Comparison of ENCODE assay signal across 37 cellular contexts in genomic region chr6:18192026-18192425, GRCh38. TPM values are rescaled to one million over a fixed set of nuclear protein-coding genes. Genes with fewer than 3 reads are reported as not detected.
A peak's percentile ranks its signal among the peaks of the same experiment; 100 is the strongest.
DNase-seq lines count a peak whose midpoint lies in the region; ATAC-seq, FAIRE-seq and TF ChIP-seq lines count a peak whose summit lies in the region.
"Had no signal": no experiment of that assay in that cellular context is flagged by ENCODE, and none has a peak within 500 bp of the region (broad histone marks: within the 10 kb centered on the region; RNA-seq: fewer than 3 reads in every experiment).

No MANE protein-coding gene starts in this region.

- H3K9ac ChIP-seq in IMR-90 (ENCODE audit: low read depth, low read length) (no peak overlapping the region), K562 (ENCODE audit: insufficient read depth in 1 of 2, low read depth in 2 of 2, low read length in 2 of 2) (no peak overlapping the region)
- H3K9ac ChIP-seq: BLaER1; BLaER1 treated with 17β-estradiol and CSF1 and Interleukin-3, amounts not matched to agents 10 nM and 100 nM had no signal

- no peaks in the 10 kb centered on the region for H3K4me1 Mint-ChIP-seq in activated T-cell treated with anti-CD3 and anti-CD28 coated beads, Interleukin-2, amount 50 U/mL, for 24 hours (ENCODE audit: low read depth)
- H3K4me1 Mint-ChIP-seq: CD4-positive, alpha-beta memory T cell; CD4-positive, CD25-positive, alpha-beta regulatory T cell; CD8-positive, alpha-beta memory T cell had no signal

- no peak for TF ChIP-seq POLR2A in IMR-90 (IDR thresholded peaks at IDR 0.05; ENCODE audit: low read depth, low read length)
- TF ChIP-seq POLR2A in adrenal gland (IDR thresholded peaks at IDR 0.05), result no peak
- no peak for TF ChIP-seq POLR2A in K562 (conservative IDR thresholded peaks at IDR 0.05)

- H4K8ac ChIP-seq in IMR-90 (ENCODE audit: low read depth in 2 of 2, low read length in 2 of 2), result no peak overlapping the region

- H3K14ac ChIP-seq in IMR-90 (replicated peaks; ENCODE audit: low read depth, low read length), result no peak overlapping the region

- no peak overlapping the region for H3K23ac ChIP-seq in IMR-90 (ENCODE audit: low read depth, low read length)

- H3K27me3 Mint-ChIP-seq in activated T-cell treated with anti-CD3 and anti-CD28 coated beads, Interleukin-2, amount 50 U/mL, for 24 hours, result no peaks in the 10 kb centered on the region
- H3K27me3 Mint-ChIP-seq: B cell; CD4-positive, alpha-beta memory T cell; CD4-positive, alpha-beta T cell; CD4-positive, CD25-positive, alpha-beta regulatory T cell; CD8-positive, alpha-beta memory T cell had no signal

- in situ Hi-C loops in IMR-90 (cut with MboI; ENCODE audit: low sequenced_read_pairs), result no loop called here
- in situ Hi-C loops in K562 (cut with MboI), result no loop called here

- WGBS in IMR-90 (ENCODE audit: extremely low coverage in 2 of 2, insufficient read length in 1 of 2), 2 experiments, result 80% methylated on average over 1 of the region's 3 CpGs; no CpG with 5 or more reads in 1 of the 2 experiments
- 60 to 78% (median 62%) methylated on average over 3 of the region's 3 CpGs for WGBS in adrenal gland, 4 donors
- 98% methylated on average over 3 of the region's 3 CpGs for WGBS in K562 (ENCODE audit: insufficient coverage, low coverage, missing lambda C conversion rate)

- no peaks in the 10 kb centered on the region for H3K9me3 Mint-ChIP-seq in activated T-cell treated with anti-CD3 and anti-CD28 coated beads, Interleukin-2, amount 50 U/mL, for 24 hours
- H3K9me3 Mint-ChIP-seq: CD14-positive monocyte; CD4-positive, alpha-beta memory T cell; CD4-positive, alpha-beta T cell; CD8-positive, alpha-beta memory T cell; CD8-positive, alpha-beta T cell had no signal

- no peak overlapping the region for H2BK120ac ChIP-seq in IMR-90 (ENCODE audit: low read depth, low read length)

- H3K79me1 ChIP-seq in IMR-90 (ENCODE audit: low read depth in 1 of 2, low read length in 2 of 2), result no peaks in the 10 kb centered on the region

- FAIRE-seq in K562 (lab: Jason Lieb, UNC), result no peak
- FAIRE-seq: A204.1, A549, D721Med had no signal

- no peaks in the 10 kb centered on the region for H3K79me2 ChIP-seq in K562 (ENCODE audit: control insufficient read depth, insufficient read depth, low read length)

- H2BK15ac ChIP-seq in IMR-90 (ENCODE audit: low read depth, low read length), result no peak overlapping the region

- H3K27ac ChIP-seq in HEK293 (ENCODE audit: extremely low read depth, low read depth, low read length), result no peak overlapping the region
- H3K27ac ChIP-seq in IMR-90 (ENCODE audit: insufficient read depth, low read length), result no peak overlapping the region
- peak overlapping the region in 1 of 5 donors; percentile 61 for H3K27ac ChIP-seq in adrenal gland
- H3K27ac ChIP-seq in K562 (ENCODE audit: extremely low read depth, low read depth, low read length), result no peak overlapping the region
- H3K27ac ChIP-seq: 22Rv1; A549; BLaER1; BLaER1 treated with 17β-estradiol and CSF1 and Interleukin-3, amounts not matched to agents 10 nM and 100 nM; C4-2B had no signal

- H3K27ac Mint-ChIP-seq in activated T-cell treated with anti-CD3 and anti-CD28 coated beads, Interleukin-2, amount 50 U/mL, for 24 hours, result no peak overlapping the region
- H3K27ac Mint-ChIP-seq: B cell; CD4-positive, alpha-beta memory T cell; CD4-positive, alpha-beta T cell; CD4-positive, CD25-positive, alpha-beta regulatory T cell; CD8-positive, alpha-beta memory T cell; CD8-positive, alpha-beta T cell had no signal

- no peak overlapping the region for H3K4me3 Mint-ChIP-seq in activated T-cell treated with anti-CD3 and anti-CD28 coated beads, Interleukin-2, amount 50 U/mL, for 24 hours
- H3K4me3 Mint-ChIP-seq: B cell; CD14-positive monocyte; CD4-positive, alpha-beta memory T cell; CD4-positive, alpha-beta T cell; CD4-positive, CD25-positive, alpha-beta regulatory T cell; CD8-positive, alpha-beta memory T cell; CD8-positive, alpha-beta T cell had no signal

- no peaks in the 10 kb centered on the region; the same call in 1 of the 2 replicates for H3K9me1 ChIP-seq in IMR-90 (ENCODE audit: insufficient read depth, low read length)
- H3K9me1 ChIP-seq in K562 (ENCODE audit: control insufficient read depth, insufficient read depth, low read length), result no peaks in the 10 kb centered on the region

- no peak overlapping the region for H3K4ac ChIP-seq in IMR-90 (ENCODE audit: low read depth, low read length)

- DNase-seq in IMR-90, result no peak
- DNase-seq in adrenal gland, result peak in 6 of 7 donors; percentile 27 to 73 (median 48)
- no peak for DNase-seq in K562 (ENCODE audit: extremely low read depth in 1 of 4, low spot score in 3 of 4)
- no peak for DNase-seq in RPMI8226
- DNase-seq in activated T-cell treated with anti-CD3 and anti-CD28 coated beads, Interleukin-2, amount 50 U/mL, for 24 hours, result no peak
- DNase-seq: 8988T; ACHN; AML-193; BE2C; C1 segment of cervical spinal cord; Caco-2; Calu3; CD4-positive, alpha-beta memory T cell; CD4-positive, alpha-beta T cell; CD4-positive, CD25-positive, alpha-beta regulatory T cell; CD8-positive, alpha-beta memory T cell; CD8-positive, alpha-beta T cell; COR-L47; DMS 273 treated with DMSO at 0.1 percent for 48 hours; DMS153; DMS53; DMS79; DMS79 treated with DMSO at 0.1 percent for 48 hours; DND-41; EL had no signal

- TF ChIP-seq EP300 in K562 (IDR thresholded peaks at IDR 0.05; ENCODE audit: low read length), result no peak

- ATAC-seq in IMR-90 (ENCODE audit: low read depth), result no peak
- no peak for ATAC-seq in K562
- ATAC-seq in GM21786 (IDR thresholded peaks at IDR 0.05; ENCODE audit: unreplicated experiment), result no peak
- ATAC-seq in GM21529 (IDR thresholded peaks at IDR 0.05; ENCODE audit: unreplicated experiment), result no peak
- ATAC-seq: A549; CD8-positive, alpha-beta T cell had no signal

- H3K4me1 ChIP-seq in HEK293 (ENCODE audit: control insufficient read depth, insufficient read depth, low read length) (no peaks in the 10 kb centered on the region), IMR-90 (ENCODE audit: control insufficient read depth, insufficient read depth, low read length) (no peaks in the 10 kb centered on the region), adrenal gland (replicated peaks in 1 of 2) (no peaks in the 10 kb centered on the region), K562 (replicated peaks in 1 of 2; ENCODE audit: control insufficient read depth in 2 of 2, insufficient read depth in 2 of 2, low read length in 2 of 2) (peaks cover 0 to 3% of the 10 kb centered on the region in 2 experiments; a peak in 1 of 5 replicates)
- H3K4me1 ChIP-seq: A549, BE2C, Caco-2 had no signal

- no peak overlapping the region for H2BK5ac ChIP-seq in IMR-90 (ENCODE audit: low read depth, low read length, poor library complexity, severe bottlenecking)

- no peak overlapping the region for H4K91ac ChIP-seq in IMR-90 (ENCODE audit: insufficient read depth, low read depth, low read length)

- no peak overlapping the region for H2AFZ ChIP-seq in IMR-90 (replicated peaks; ENCODE audit: low read length, poor library complexity)
- no peak overlapping the region for H2AFZ ChIP-seq in K562 (ENCODE audit: low read depth, low read length)

- no peaks in the 10 kb centered on the region for H4K20me1 ChIP-seq in IMR-90 (ENCODE audit: insufficient read depth, low read length)
- no peaks in the 10 kb centered on the region for H4K20me1 ChIP-seq in K562 (replicated peaks; ENCODE audit: control insufficient read depth, insufficient read depth, low read length)
- H4K20me1 ChIP-seq: BLaER1; BLaER1 treated with 17β-estradiol and CSF1 and Interleukin-3, amounts not matched to agents 10 nM and 100 nM had no signal

- no peak overlapping the region for H2AK5ac ChIP-seq in IMR-90 (ENCODE audit: low read depth, low read length)

- POLR2A ChIA-PET in HEK293 (lab: Yijun Ruan, JAX), result no interaction called here
- POLR2A ChIA-PET in IMR-90 (lab: Charles Lee; ENCODE audit: unreplicated experiment), result no interaction called here
- POLR2A ChIA-PET in K562 (lab: Yijun Ruan, JAX), result no interaction called here

- H3K4me3 ChIP-seq in HEK293 (ENCODE audit: low read depth, low read length) (no peak overlapping the region), IMR-90 (ENCODE audit: insufficient read depth, low read depth, low read length) (no peak overlapping the region), adrenal gland (no peak overlapping the region), K562 (no peak overlapping the region)
- H3K4me3 ChIP-seq: A549; BLaER1; BLaER1 treated with 17β-estradiol and CSF1 and Interleukin-3, amounts not matched to agents 10 nM and 100 nM had no signal

- TF ChIP-seq RAD21 in IMR-90 (IDR thresholded peaks at IDR 0.05; ENCODE audit: low read length) (no peak), K562 (CRISPR knock-in tag; conservative IDR thresholded peaks at IDR 0.05 in 1 of 2, IDR thresholded peaks at IDR 0.05 in 1 of 2) (no peak)

- H3K27me3 ChIP-seq in IMR-90 (ENCODE audit: control insufficient read depth, insufficient read depth, low read length) (no peaks in the 10 kb centered on the region), adrenal gland (no peaks in the 10 kb centered on the region), K562 (ENCODE audit: control insufficient read depth in 2 of 2, insufficient read depth in 2 of 2, low read length in 2 of 2) (no peaks in the 10 kb centered on the region)
- H3K27me3 ChIP-seq: BE2C; BLaER1; BLaER1 treated with 17β-estradiol and CSF1 and Interleukin-3, amounts not matched to agents 10 nM and 100 nM had no signal

- CTCF ChIA-PET in HEK293 (lab: Yijun Ruan, JAX) (no interaction called here), IMR-90 (lab: Yijun Ruan, JAX) (no interaction called here), K562 (lab: Yijun Ruan, JAX; ENCODE audit: low intra/inter-chr PET ratio) (no interaction called here)

- H3K36me3 ChIP-seq in HEK293 (ENCODE audit: control insufficient read depth in 2 of 2, insufficient read depth in 1 of 2, low read length in 2 of 2), result peaks cover 0 to 11% of the 10 kb centered on the region in 2 experiments; a peak in 2 of 3 replicates
- peaks cover 6% of the 10 kb centered on the region; the same call in 1 of the 2 replicates for H3K36me3 ChIP-seq in IMR-90 (ENCODE audit: control insufficient read depth, insufficient read depth, low read length)
- peaks cover 0 to 2% of the 10 kb centered on the region in 2 donors for H3K36me3 ChIP-seq in adrenal gland (replicated peaks in 1 of 2)
- H3K36me3 ChIP-seq in K562 (ENCODE audit: control insufficient read depth, insufficient read depth, low read length), result peaks cover 35% of the 10 kb centered on the region
- H3K36me3 ChIP-seq: BE2C had no signal

- BruUV-seq in IMR-90 (replicated peaks; lab: Mats Ljungman, UMichigan), result no TSS peak
- no TSS peak for BruUV-seq in K562 (replicated peaks; lab: Mats Ljungman, UMichigan)

- no peak overlapping the region for H2AK9ac ChIP-seq in IMR-90 (replicated peaks; ENCODE audit: low read depth, low read length, poor library complexity)

- H3K36me3 Mint-ChIP-seq in activated T-cell treated with anti-CD3 and anti-CD28 coated beads, Interleukin-2, amount 50 U/mL, for 24 hours (ENCODE audit: low read depth), result peaks cover 61% of the 10 kb centered on the region

- intact Hi-C loops in IMR-90 (cut with micrococcal nuclease), result no loop called here
- intact Hi-C loops in adrenal gland (cut with DNase I), result no loop called here
- intact Hi-C loops in K562 (cut with micrococcal nuclease), result no loop called here

- TF ChIP-seq CTCF in HEK293 (tag by site-specific recombination; IDR thresholded peaks at IDR 0.05) (no peak), IMR-90 (conservative IDR thresholded peaks at IDR 0.05; ENCODE audit: low read depth, low read length) (no peak), adrenal gland (IDR thresholded peaks at IDR 0.05) (no peak), K562 (IDR thresholded peaks at IDR 0.05 in 2 of 3, conservative IDR thresholded peaks at IDR 0.05 in 1 of 3; ENCODE audit: insufficient read depth in 2 of 3, low read depth in 1 of 3, low read length in 3 of 3) (no peak)

- H3K4me2 ChIP-seq in IMR-90 (ENCODE audit: low read depth, low read length) (no peak overlapping the region), K562 (ENCODE audit: insufficient read depth, low read length) (no peak overlapping the region)
- H3K4me2 ChIP-seq: A549; BLaER1; BLaER1 treated with 17β-estradiol and CSF1 and Interleukin-3, amounts not matched to agents 10 nM and 100 nM had no signal

- H2BK20ac ChIP-seq in IMR-90 (ENCODE audit: low read depth, low read length), result no peak overlapping the region

- no peak overlapping the region for H4K5ac ChIP-seq in IMR-90 (ENCODE audit: low read depth, low read length)

- dilution Hi-C loops in IMR-90 (cut with HindIII; ENCODE audit: low sequenced_read_pairs, unreplicated experiment), result no loop called here

- no peak overlapping the region for H3K18ac ChIP-seq in IMR-90 (ENCODE audit: low read depth, low read length)

- H3K9me3 ChIP-seq in HEK293 (ENCODE audit: control insufficient read depth, insufficient read depth, low read depth, low read length) (no peaks in the 10 kb centered on the region), IMR-90 (ENCODE audit: control insufficient read depth, insufficient read depth, low read length) (no peaks in the 10 kb centered on the region), adrenal gland (replicated peaks in 1 of 3) (no peaks in the 10 kb centered on the region), K562 (replicated peaks; ENCODE audit: control insufficient read depth, insufficient read depth, low read depth, low read length) (no peaks in the 10 kb centered on the region)
- H3K9me3 ChIP-seq: A549; BE2C; BLaER1; BLaER1 treated with 17β-estradiol and CSF1 and Interleukin-3, amounts not matched to agents 10 nM and 100 nM; Caco-2 had no signal

- no peak overlapping the region for H3K56ac ChIP-seq in IMR-90 (ENCODE audit: extremely low read depth, insufficient read depth, low read length)

RNA-seq across cellular contexts. Expression of gene KDM1B, which starts 36.8 kb away (rescaled TPM):
- 16.7 and 16.9 TPM in 2 replicates for total RNA-seq in IMR-90 (2012; rRNA removed)
- 9.8 and 13.2 TPM in 2 replicates for polyA plus RNA-seq in IMR-90 (2012; rRNA removed)
- polyA plus RNA-seq in IMR-90 (2012; cell fraction: cytosol; rRNA removed), result 5.0 and 5.4 TPM in 2 replicates
- 2.5 and 6.6 TPM in 2 replicates for polyA plus RNA-seq in IMR-90 (2012; cell fraction: nucleus; rRNA removed; ENCODE audit: low replicate concordance)
- total RNA-seq in adrenal gland, result 10 to 100 TPM; 15.1 to 33.0 (median 18.4) TPM
- polyA plus RNA-seq in adrenal gland, result 10 to 100 TPM in 1 of 3 donors, 1 to 10 TPM in 2; 1.8 to 36.0 (median 3.1) TPM
- total RNA-seq in K562 (2011; cell fraction: chromatin; rRNA removed; ENCODE audit: low replicate concordance), result 27.5 and 41.4 TPM in 2 replicates
- total RNA-seq in K562 (2011; cell fraction: nucleolus; rRNA removed), result 13.7 and 14.7 TPM in 2 replicates
- 23.5 and 27.9 TPM in 2 replicates for total RNA-seq in K562 (2011; cell fraction: nucleoplasm; rRNA removed)
- total RNA-seq in K562 (2014; rRNA removed), result 24.6 and 29.1 TPM in 2 replicates
- 35.1 and 36.3 TPM in 2 replicates for total RNA-seq in K562 (2014; rRNA removed; fragmentation: Illumina TruSeq; extraction: Trizol)
- total RNA-seq in K562 (2015; rRNA removed; fragmentation: Illumina TruSeq; extraction: Trizol), result 37.5 and 38.7 TPM in 2 replicates
- total RNA-seq in K562 (2021), result 43.0 and 47.4 TPM in 2 replicates
- polyA plus RNA-seq in K562 (2011; rRNA removed), result 40.5 and 58.9 TPM in 2 replicates
- 32.8 and 37.0 TPM in 2 replicates for polyA plus RNA-seq in K562 (2011; cell fraction: cytosol; rRNA removed)
- 20.4 and 20.6 TPM in 2 replicates for polyA plus RNA-seq in K562 (2011; cell fraction: nucleus; rRNA removed)
- 40.5 and 40.6 TPM in 2 replicates for polyA plus RNA-seq in K562 (2012)
- 34.9 and 46.1 TPM in 2 replicates for polyA plus RNA-seq in K562 (2014; fragmentation: Illumina TruSeq; extraction: Trizol)
- 1 to 10 TPM; 1.4 to 1.7 TPM for polyA plus RNA-seq in K562 (2014; fragmentation: Nextera tagmentation; extraction: Ambion mirVana)
- 29.0 and 33.8 TPM in 2 replicates for polyA plus RNA-seq in K562 (2014; rRNA removed)
- 92.3 and 93.1 TPM in 2 replicates for polyA minus RNA-seq in K562 (2011; rRNA and poly(A)+ RNA removed)
- polyA minus RNA-seq in K562 (2011; cell fraction: cytosol; rRNA and poly(A)+ RNA removed), result 33.8 and 36.1 TPM in 2 replicates
- polyA minus RNA-seq in K562 (2011; cell fraction: nucleus; rRNA and poly(A)+ RNA removed), result 13.2 and 20.1 TPM in 2 replicates

RNA-seq across cellular contexts. Expression of gene TPMT, which starts 37.1 kb away (rescaled TPM):
- total RNA-seq in IMR-90 (2012; rRNA removed) (10.8 and 22.2 TPM in 2 replicates), adrenal gland (10 to 100 TPM; 13.3 to 52.0 (median 18.1) TPM), K562 (2014; rRNA removed) (26.1 and 26.2 TPM in 2 replicates), K562 (2014; rRNA removed; fragmentation: Illumina TruSeq; extraction: Trizol) (48.0 and 52.2 TPM in 2 replicates), K562 (2015; rRNA removed; fragmentation: Illumina TruSeq; extraction: Trizol) (43.7 and 46.5 TPM in 2 replicates), K562 (2021) (24.2 and 24.5 TPM in 2 replicates)
- polyA plus RNA-seq in IMR-90 (2012; rRNA removed) (11.3 and 14.1 TPM in 2 replicates), adrenal gland (10 to 100 TPM; 18.4 to 87.2 (median 21.4) TPM), K562 (2011; rRNA removed) (42.7 and 67.4 TPM in 2 replicates), K562 (2014; fragmentation: Illumina TruSeq; extraction: Trizol) (41.6 and 51.6 TPM in 2 replicates), K562 (2014; fragmentation: Nextera tagmentation; extraction: Ambion mirVana) (10 to 100 TPM; 43.8 to 48.0 TPM), K562 (2014; rRNA removed) (35.9 and 42.6 TPM in 2 replicates)
- polyA plus RNA-seq in IMR-90 (2012; cell fraction: cytosol; rRNA removed), result 2.7 and 4.9 TPM in 2 replicates
- polyA plus RNA-seq in IMR-90 (2012; cell fraction: nucleus; rRNA removed; ENCODE audit: low replicate concordance), result 0.97 and 4.4 TPM in 2 replicates
- 8.8 and 14.9 TPM in 2 replicates for total RNA-seq in K562 (2011; cell fraction: chromatin; rRNA removed; ENCODE audit: low replicate concordance)
- total RNA-seq in K562 (2011; cell fraction: nucleolus; rRNA removed), result 6.3 and 6.7 TPM in 2 replicates
- 9.2 and 12.9 TPM in 2 replicates for total RNA-seq in K562 (2011; cell fraction: nucleoplasm; rRNA removed)
- 20.1 and 30.5 TPM in 2 replicates for polyA plus RNA-seq in K562 (2011; cell fraction: cytosol; rRNA removed)
- 5.7 and 9.6 TPM in 2 replicates for polyA plus RNA-seq in K562 (2011; cell fraction: nucleus; rRNA removed)
- 36.9 and 50.3 TPM in 2 replicates for polyA plus RNA-seq in K562 (2012)
- polyA minus RNA-seq in K562 (2011; rRNA and poly(A)+ RNA removed), result 41.8 and 46.2 TPM in 2 replicates
- polyA minus RNA-seq in K562 (2011; cell fraction: cytosol; rRNA and poly(A)+ RNA removed), result 7.1 and 14.4 TPM in 2 replicates
- polyA minus RNA-seq in K562 (2011; cell fraction: nucleus; rRNA and poly(A)+ RNA removed), result 3.6 and 6.4 TPM in 2 replicates

Comparison
In these comparisons a context has a peak if more than half of its experiments do, and no peak if none do; other contexts are left out.
1. DNase-seq: peak in adrenal gland (6 of 7); none in IMR-90 (single experiment), K562 (0 of 4), RPMI8226 (single experiment) and activated T-cell treated with anti-CD3 and anti-CD28 coated beads, Interleukin-2, amount 50 U/mL, for 24 hours (single experiment).